In genomic region chr9:67724885-67725284, GRCh38 we compare ENCODE assay signal across 8 cellular contexts.
DNase-seq lines count a peak whose midpoint lies in the region; ATAC-seq and TF ChIP-seq lines count a peak whose summit lies in the region.
"Not testable (repeated sequence)": the region's sequence is repeated elsewhere in the genome, so short reads cannot be mapped to it uniquely, and the experiment has no call there.

No MANE protein-coding gene starts in this region.

- not testable (repeated sequence) for H3K36me3 Mint-ChIP-seq in chondrocyte (ENCODE audit: low read depth); naive thymus-derived CD8-positive, alpha-beta T cell; type B pancreatic cell

- not testable (repeated sequence) for H3K27ac ChIP-seq in left ventricle myocardium inferior (replicated peaks)

- POLR2A ChIA-PET in naive thymus-derived CD8-positive, alpha-beta T cell (lab: Charles Lee), result not testable (repeated sequence)

- H3K4me3 ChIP-seq in left ventricle myocardium inferior, result peak overlapping the region; percentile 49

- not testable (repeated sequence) for H3K27ac Mint-ChIP-seq in chondrocyte (ENCODE audit: unreplicated experiment); naive thymus-derived CD8-positive, alpha-beta T cell; type B pancreatic cell

- not testable (repeated sequence) for H3K4me1 Mint-ChIP-seq in chondrocyte (ENCODE audit: low read depth); naive thymus-derived CD8-positive, alpha-beta T cell; type B pancreatic cell (ENCODE audit: unreplicated experiment)

- H3K4me1 ChIP-seq in left ventricle myocardium inferior, result not testable (repeated sequence)

- TF ChIP-seq CTCF in chondrocyte (IDR thresholded peaks at IDR 0.05); left ventricle myocardium inferior (IDR thresholded peaks at IDR 0.05; ENCODE audit: borderline replicate concordance); type B pancreatic cell (conservative IDR thresholded peaks at IDR 0.05): not testable (repeated sequence)

- H3K9me3 ChIP-seq in left ventricle myocardium inferior (replicated peaks), result not testable (repeated sequence)

- intact Hi-C loops in left ventricle myocardium inferior (cut with micrococcal nuclease), result not testable (repeated sequence)

- H3K36me3 ChIP-seq in left ventricle myocardium inferior, result not testable (repeated sequence)

- not testable (repeated sequence) for ATAC-seq in naive thymus-derived CD8-positive, alpha-beta T cell

- not testable (repeated sequence) for H3K4me3 Mint-ChIP-seq in chondrocyte (ENCODE audit: unreplicated experiment); type B pancreatic cell
- H3K4me3 Mint-ChIP-seq in naive thymus-derived CD8-positive, alpha-beta T cell, result peak overlapping the region in 2 of 10 donors; percentile 60 to 63

- peak; percentile 5 for DNase-seq in T follicular helper cell (ENCODE audit: low read depth)
- DNase-seq in activated CD4-positive, alpha-beta T cell treated with anti-CD3 and anti-CD28 coated beads, Interleukin-2, amount 50 U/mL, for 48 hours, result peak; percentile 53 to 57
- DNase-seq in activated T-helper 9 cell treated with anti-CD3 and anti-CD28 coated beads, Interleukin-2, amount 50 U/mL, for 16 hours (ENCODE audit: low read depth), result peak; percentile 6
- peak; percentile 43 for DNase-seq in chondrocyte (ENCODE audit: low spot score)
- peak; percentile 22 for DNase-seq in left ventricle myocardium inferior
- peak in 6 of 10 donors; percentile 1 to 62 (median 16) for DNase-seq in naive thymus-derived CD8-positive, alpha-beta T cell
- DNase-seq in stimulated activated CD4-positive, alpha-beta T cell treated with anti-CD3 and anti-CD28 coated beads, Interleukin-2, amount 100 ng/mL, for 24 hours, result peak; percentile 54 to 64
- DNase-seq in type B pancreatic cell (ENCODE audit: extremely low spot score, unreplicated experiment), result peak; percentile 53

- not testable (repeated sequence) for H3K27me3 ChIP-seq in left ventricle myocardium inferior (ENCODE audit: low read depth)

- H3K27me3 Mint-ChIP-seq in chondrocyte (ENCODE audit: low read depth); naive thymus-derived CD8-positive, alpha-beta T cell; type B pancreatic cell: not testable (repeated sequence)

- not testable (repeated sequence) for H3K9me3 Mint-ChIP-seq in chondrocyte (ENCODE audit: low read depth); naive thymus-derived CD8-positive, alpha-beta T cell; type B pancreatic cell

Comparison
In these comparisons a context has a peak if more than half of its experiments do, and no peak if none do; other contexts are left out.
1. DNase-seq: peak in every context shown above with its lines; median percentile 59 in stimulated activated CD4-positive, alpha-beta T cell treated with anti-CD3 and anti-CD28 coated beads, Interleukin-2, amount 100 ng/mL, for 24 hours; 55 in activated CD4-positive, alpha-beta T cell treated with anti-CD3 and anti-CD28 coated beads, Interleukin-2, amount 50 U/mL, for 48 hours; 53 in type B pancreatic cell; 43 in chondrocyte; 22 in left ventricle myocardium inferior; 16 in naive thymus-derived CD8-positive, alpha-beta T cell; 6 in activated T-helper 9 cell treated with anti-CD3 and anti-CD28 coated beads, Interleukin-2, amount 50 U/mL, for 16 hours; 5 in T follicular helper cell.